In genomic region chr21:45639206-45640000, GRCh38 we compare ENCODE assay signal across 17 cellular contexts. TPM values are rescaled to one million over a fixed set of nuclear protein-coding genes. Genes with fewer than 3 reads are reported as not detected.
DNase-seq lines count a peak whose midpoint lies in the region; ATAC-seq and TF ChIP-seq lines count a peak whose summit lies in the region.
"Had no signal": no experiment of that assay in that cellular context is flagged by ENCODE, and none has a peak within 500 bp of the region (broad histone marks: within the 10 kb centered on the region; RNA-seq: fewer than 3 reads in every experiment).

No MANE protein-coding gene starts in this region.

- H3K4me1 ChIP-seq in MM.1S (ENCODE audit: low read length): peaks cover 20% of the 10 kb centered on the region
- H3K4me1 ChIP-seq in prostate gland (replicated peaks): no peaks in the 10 kb centered on the region
- H3K4me1 ChIP-seq in suprapubic skin: peaks cover 36% of the 10 kb centered on the region

- intact Hi-C loops in prostate gland (cut with DNase I): no loop called here

- no peak for TF ChIP-seq POLR2A in prostate gland (IDR thresholded peaks at IDR 0.05)
- TF ChIP-seq POLR2A in suprapubic skin (IDR thresholded peaks at IDR 0.05): no peak

- H3F3A ChIP-seq in MM.1S (ENCODE audit: insufficient read depth, low read length): peaks cover 2% of the 10 kb centered on the region; the same call in 1 of the 2 replicates

- peak overlapping the region; percentile 14; the same call in 1 of the 2 replicates for H3K9ac ChIP-seq in MM.1S (ENCODE audit: low read length)

- DNase-seq in DMS53 (lab: John Stamatoyannopoulos, UW): peak; percentile 8
- no peak for DNase-seq in DMS53 treated with DMSO at 0.1 percent for 48 hours (lab: John Stamatoyannopoulos, UW; ENCODE audit: unreplicated experiment)
- peak; percentile 45 for DNase-seq in COLO668 (lab: John Stamatoyannopoulos, UW; ENCODE audit: unreplicated experiment)
- no peak for DNase-seq in MM.1S
- DNase-seq in islet precursor cell: peak; percentile 50
- DNase-seq in prostate gland (ENCODE audit: low spot score): no peak
- no peak for DNase-seq in suprapubic skin (ENCODE audit: low spot score in 2 of 2)
- DNase-seq: 8988T; activated CD4-positive, CD25-positive, alpha-beta regulatory T cell; amniotic stem cell; effector memory CD8-positive, alpha-beta T cell; heart right ventricle; Right ventricle myocardium superior; stimulated activated CD4-positive, alpha-beta T cell treated with anti-CD3 and anti-CD28 coated beads, Interleukin-15, amount 100 ng/mL, for 24 hours; T-helper 2 cell had no signal

- no peaks in the 10 kb centered on the region for H3K79me2 ChIP-seq in MM.1S (ENCODE audit: low read length)

- no peak for TF ChIP-seq EP300 in suprapubic skin (IDR thresholded peaks at IDR 0.05)

- H3K4me3 ChIP-seq in MM.1S (ENCODE audit: low read length) (no peak overlapping the region), prostate gland (no peak overlapping the region), suprapubic skin (no peak overlapping the region)
- H3K4me3 ChIP-seq: heart right ventricle had no signal

- H4K20me1 ChIP-seq in MM.1S (ENCODE audit: insufficient read depth, low read length): no peaks in the 10 kb centered on the region

- H3K4me2 ChIP-seq in MM.1S (ENCODE audit: low read depth, low read length): peak overlapping the region; percentile 76

- no peaks in the 10 kb centered on the region for H3K9me2 ChIP-seq in MM.1S (replicated peaks; ENCODE audit: insufficient read depth, low read length)

- H3K27ac ChIP-seq in MM.1S (ENCODE audit: low read length) (no peak overlapping the region), prostate gland (no peak overlapping the region), suprapubic skin (no peak overlapping the region)

- TF ChIP-seq CTCF in MM.1S (IDR thresholded peaks at IDR 0.05; ENCODE audit: low read length) (no peak), prostate gland (IDR thresholded peaks at IDR 0.05) (no peak), suprapubic skin (IDR thresholded peaks at IDR 0.05) (no peak)

- ATAC-seq in GM21515 (IDR thresholded peaks at IDR 0.05; ENCODE audit: unreplicated experiment): no peak
- ATAC-seq: effector memory CD8-positive, alpha-beta T cell; heart right ventricle had no signal

- peak overlapping the region; percentile 49 for H2AFZ ChIP-seq in MM.1S (ENCODE audit: low read length)

- H3K9me3 ChIP-seq in MM.1S (replicated peaks; ENCODE audit: insufficient read depth, low read length): no peaks in the 10 kb centered on the region
- H3K9me3 ChIP-seq in prostate gland: no peaks in the 10 kb centered on the region
- no peaks in the 10 kb centered on the region for H3K9me3 ChIP-seq in suprapubic skin
- H3K9me3 ChIP-seq: heart right ventricle had no signal

- WGBS in prostate gland: 59% methylated on average over 11 of the region's 11 CpGs
- 52% methylated on average over 10 of the region's 11 CpGs for WGBS in suprapubic skin

- H3K27me3 ChIP-seq in MM.1S (replicated peaks; ENCODE audit: insufficient read depth, low read length) (no peaks in the 10 kb centered on the region), prostate gland (replicated peaks; ENCODE audit: insufficient read depth) (no peaks in the 10 kb centered on the region), suprapubic skin (peaks cover 38% of the 10 kb centered on the region)

- H3K36me3 ChIP-seq in MM.1S (replicated peaks; ENCODE audit: insufficient read depth, low read length): no peaks in the 10 kb centered on the region
- H3K36me3 ChIP-seq in prostate gland: no peaks in the 10 kb centered on the region
- H3K36me3 ChIP-seq in suprapubic skin: no peaks in the 10 kb centered on the region
- H3K36me3 ChIP-seq: heart right ventricle had no signal

RNA-seq across cellular contexts. Expression of gene PCBP3, which starts 4.1 kb away (rescaled TPM):
- 10 to 100 TPM in 1 of 2 donors, under 1 TPM in 1; 0.77 to 17.2 TPM for total RNA-seq in prostate gland
- 1 to 10 TPM in 3 of 4 donors, under 1 TPM in 1; 0.97 to 7.3 (median 2.7) TPM for total RNA-seq in suprapubic skin
- total RNA-seq: HepG2 had no signal

Comparison
In these comparisons a context has a peak if more than half of its experiments do, and no peak if none do; other contexts are left out.
1. DNase-seq: peak in DMS53 (single experiment), COLO668 (single experiment) and islet precursor cell (single experiment); none in DMS53 treated with DMSO at 0.1 percent for 48 hours (single experiment), MM.1S (single experiment), prostate gland (single experiment) and suprapubic skin (0 of 2).